ENCODE assay signal across 17 cellular contexts in the genomic region with DNA sequence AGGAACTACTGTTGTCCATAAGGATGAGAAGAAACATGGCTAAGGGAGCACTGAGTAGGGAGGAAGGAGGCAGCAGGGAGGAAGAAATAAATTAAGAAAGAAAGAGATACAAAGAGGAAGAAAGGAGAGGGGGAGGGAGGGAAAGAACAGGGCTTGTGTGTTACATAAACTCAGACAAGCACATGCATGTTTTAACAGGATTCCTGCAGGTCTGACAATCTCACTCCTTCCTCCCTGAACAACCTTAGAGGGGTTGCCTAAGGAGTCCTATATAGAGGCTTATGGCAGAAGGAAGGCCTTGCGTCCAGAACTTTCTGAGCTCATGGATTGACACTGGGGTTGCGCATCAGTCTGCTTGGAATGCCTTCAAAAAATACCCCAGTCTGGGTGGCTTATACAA. TPM values are rescaled to one million over a fixed set of nuclear protein-coding genes. Genes with fewer than 3 reads are reported as not detected.
DNase-seq lines count a peak whose midpoint lies in the region; ATAC-seq and TF ChIP-seq lines count a peak whose summit lies in the region.
"Had no signal": no experiment of that assay in that cellular context is flagged by ENCODE, and none has a peak within 500 bp of the region (broad histone marks: within the 10 kb centered on the region; RNA-seq: fewer than 3 reads in every experiment).

No MANE protein-coding gene starts in this region.

- peaks cover 42% of the 10 kb centered on the region for H3K27me3 Mint-ChIP-seq in neural crest cell (ENCODE audit: low read depth)

- H3K9me3 Mint-ChIP-seq in neural crest cell, result no peaks in the 10 kb centered on the region

- peaks cover 54% of the 10 kb centered on the region for H3K4me1 Mint-ChIP-seq in neural crest cell

- TF ChIP-seq CTCF in RWPE1 (conservative IDR thresholded peaks at IDR 0.05; ENCODE audit: low read depth), result no peak
- no peak for TF ChIP-seq CTCF in mammary epithelial cell (conservative IDR thresholded peaks at IDR 0.05 in 1 of 2, IDR thresholded peaks at IDR 0.05 in 1 of 2; ENCODE audit: extremely low read depth in 1 of 2, insufficient read depth in 1 of 2, low read depth in 1 of 2, low read length in 2 of 2)
- no peak for TF ChIP-seq CTCF in neural crest cell (conservative IDR thresholded peaks at IDR 0.05)
- no peak for TF ChIP-seq CTCF in foreskin fibroblast (IDR thresholded peaks at IDR 0.05; ENCODE audit: low read depth, low read length)

- 92% methylated on average over 2 of the region's 2 CpGs for WGBS in mammary epithelial cell (ENCODE audit: low coverage, missing lambda C conversion rate)

- ATAC-seq in esophagus mucosa, result peak; percentile 40
- ATAC-seq: HCT116 had no signal

- DNase-seq in RWPE1 (ENCODE audit: low spot score), result peak; percentile 53
- peak; percentile 47 for DNase-seq in mammary epithelial cell
- no peak for DNase-seq in neural crest cell (ENCODE audit: low read depth, low spot score)
- DNase-seq in NCI-H2029 (lab: John Stamatoyannopoulos, UW), result no peak
- DNase-seq in HPDE6-E6E7 (ENCODE audit: extremely low spot score), result no peak
- no peak for DNase-seq in NCI-H2171 treated with DMSO at 0.1 percent for 48 hours (lab: John Stamatoyannopoulos, UW)
- no peak for DNase-seq in foreskin fibroblast
- DNase-seq: ACHN; BE2C; C1 segment of cervical spinal cord; Caco-2; CD4-positive, alpha-beta T cell; GOT3; H7 had no signal

- H3K79me2 ChIP-seq in mammary epithelial cell (ENCODE audit: insufficient read depth, low read length), result no peaks in the 10 kb centered on the region

- no peaks in the 10 kb centered on the region for H3K9me3 ChIP-seq in mammary epithelial cell (replicated peaks; ENCODE audit: insufficient read depth, low read length)
- H3K9me3 ChIP-seq: BE2C, Caco-2 had no signal

- H3K4me2 ChIP-seq in mammary epithelial cell (ENCODE audit: insufficient read depth, low read depth, low read length), result no peak overlapping the region

- dilution Hi-C loops in mammary epithelial cell (cut with HindIII; ENCODE audit: low sequenced_read_pairs), result no loop called here

- H3K27ac ChIP-seq in RWPE1 (no peak overlapping the region), mammary epithelial cell (ENCODE audit: insufficient read depth, low read depth, low read length) (no peak overlapping the region)

- H3K9ac ChIP-seq in mammary epithelial cell (ENCODE audit: insufficient read depth, low read length), result no peak overlapping the region

- no peak overlapping the region for H2AFZ ChIP-seq in mammary epithelial cell (ENCODE audit: low read depth, low read length)

- no peaks in the 10 kb centered on the region for H3K36me3 ChIP-seq in mammary epithelial cell (ENCODE audit: insufficient read depth, low read length)
- H3K36me3 ChIP-seq: BE2C had no signal

- H3K4me3 ChIP-seq in mammary epithelial cell (replicated peaks in 1 of 3; ENCODE audit: insufficient read depth in 1 of 3, low read depth in 2 of 3, low read length in 3 of 3) (no peak overlapping the region), foreskin fibroblast (ENCODE audit: low read depth in 1 of 2, low read length in 2 of 2) (no peak overlapping the region)

- H3K27ac Mint-ChIP-seq in neural crest cell (ENCODE audit: unreplicated experiment), result no peak overlapping the region
- H3K27ac Mint-ChIP-seq: CD4-positive, alpha-beta T cell had no signal

- in situ Hi-C loops in mammary epithelial cell (cut with MboI; ENCODE audit: low sequenced_read_pairs in 2 of 2), result no loop called here

- peaks cover 11% of the 10 kb centered on the region for H3K27me3 ChIP-seq in mammary epithelial cell (ENCODE audit: insufficient read depth, low read length)

- BruUV-seq in mammary epithelial cell (replicated peaks; lab: Mats Ljungman, UMichigan), result no TSS peak

- H3K4me3 Mint-ChIP-seq in neural crest cell, result peak overlapping the region; percentile 41
- H3K4me3 Mint-ChIP-seq: CD4-positive, alpha-beta T cell had no signal

- CTCF ChIA-PET in RWPE1 (lab: Yijun Ruan, JAX), result interaction anchor here (0.6 to 0.7 kb wide), 2 partner anchors 38 to 104 kb away, joined by 3 to 4 read pairs; no protein-coding TSS in a partner anchor
- CTCF ChIA-PET in mammary epithelial cell (lab: Charles Lee; ENCODE audit: low non-redundant PET), result no interaction called here

- intact Hi-C loops in mammary epithelial cell (cut with micrococcal nuclease), result no loop called here

- peaks cover 10% of the 10 kb centered on the region for H3K4me1 ChIP-seq in mammary epithelial cell (ENCODE audit: insufficient read depth, low read length)
- H3K4me1 ChIP-seq: BE2C had no signal

- POLR2A ChIA-PET in RWPE1 (lab: Yijun Ruan, JAX; ENCODE audit: low non-redundant PET), result no interaction called here

- no peaks in the 10 kb centered on the region for H3K36me3 Mint-ChIP-seq in neural crest cell (ENCODE audit: low read depth)

- no peaks in the 10 kb centered on the region for H4K20me1 ChIP-seq in mammary epithelial cell (ENCODE audit: insufficient read depth, low read length)

RNA-seq across cellular contexts. Expression of gene KCNIP1, which starts 4.2 kb away (rescaled TPM):
- total RNA-seq in mammary epithelial cell (not detected), esophagus mucosa (not detected), neural crest cell (0.57 and 0.96 TPM in 2 replicates)
- polyA plus RNA-seq in mammary epithelial cell, result not detected
- not detected for polyA minus RNA-seq in mammary epithelial cell
- total RNA-seq: Caco-2; CD4-positive, alpha-beta T cell; HT-29 had no signal

Comparison
In these comparisons a context has a peak if more than half of its experiments do, and no peak if none do; other contexts are left out.
1. DNase-seq: peak in RWPE1 (single experiment) and mammary epithelial cell (single experiment); none in neural crest cell (single experiment), NCI-H2029 (single experiment), HPDE6-E6E7 (single experiment), NCI-H2171 treated with DMSO at 0.1 percent for 48 hours (single experiment) and foreskin fibroblast (0 of 2).